1 cellular context compared by ENCODE assay signal in genomic region chr3:113441051-113441770, GRCh38.
TF ChIP-seq lines count a peak whose summit lies in the region.

Gene CFAP44 (minus strand): TSS chr3:113441493. CDS start chr3:113433664, 7,829 bp downstream.

TF ChIP-seq in SK-N-SH, 30 proteins besides CTCF, POLR2A, EP300 and RAD21 (continued from another document):
- no peak for TF ChIP-seq REST (IDR thresholded peaks at IDR 0.05; ENCODE audit: low read depth, low read length)
- TF ChIP-seq GATA2 (CRISPR knock-in tag; IDR thresholded peaks at IDR 0.05) = no peak
